ENCODE assay signal across 2 cellular contexts in the genomic region with DNA sequence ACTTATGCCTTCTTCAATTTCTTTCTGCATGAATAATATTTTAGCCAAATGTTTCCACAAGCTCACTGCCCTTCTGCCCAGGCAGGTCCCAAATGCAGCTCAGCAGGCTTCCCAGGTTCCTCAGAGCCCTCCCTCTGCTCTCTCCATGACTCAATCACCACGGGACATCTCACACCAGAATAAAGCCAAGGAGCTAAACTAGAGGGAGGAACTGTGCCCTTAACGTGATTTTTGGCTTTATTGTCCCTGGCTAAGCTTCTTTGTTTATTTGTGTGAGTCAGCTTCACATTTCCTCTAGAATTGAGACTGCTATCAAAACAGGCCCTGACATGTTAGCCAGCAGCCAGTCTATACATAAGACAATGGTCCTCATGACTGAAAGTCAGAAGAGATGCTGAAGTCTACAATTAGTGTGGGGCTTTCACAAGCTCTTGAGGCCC.
TF ChIP-seq lines count a peak whose summit lies in the region.

No MANE protein-coding gene starts in this region.

TF ChIP-seq in liver, 16 proteins besides CTCF, POLR2A, EP300 and RAD21 (continued from another document):
- TF ChIP-seq ZBTB33 (IDR thresholded peaks at IDR 0.05) (no peak), RXRA (IDR thresholded peaks at IDR 0.05) (peak in 1 of 2 donors; percentile 11), JUND (IDR thresholded peaks at IDR 0.05) (peak in 1 of 2 donors; percentile 12), FOXA2 (IDR thresholded peaks at IDR 0.05) (peak; percentile 30), HNF4A (conservative IDR thresholded peaks at IDR 0.05) (peak in 1 of 2 donors; percentile 20), REST (IDR thresholded peaks at IDR 0.05) (no peak), TAF1 (conservative IDR thresholded peaks at IDR 0.05) (no peak)

TF ChIP-seq in HepG2, 621 proteins besides CTCF, POLR2A, EP300 and RAD21 (continued from another document):
- TF ChIP-seq ZNF691 (CRISPR knock-in tag; IDR thresholded peaks at IDR 0.05; ENCODE audit: borderline replicate concordance, low read depth) = no peak
